In genomic region chr2:132642415-132642814, GRCh38 we compare ENCODE assay signal across 1 cellular context.
TF ChIP-seq lines count a peak whose summit lies in the region.

No MANE protein-coding gene starts in this region.

TF ChIP-seq in liver, 16 proteins besides CTCF, POLR2A, EP300 and RAD21 (continued from another document):
- TF ChIP-seq ZBTB33 (IDR thresholded peaks at IDR 0.05) = no peak
